28 cellular contexts compared by ENCODE assay signal in the genomic region with DNA sequence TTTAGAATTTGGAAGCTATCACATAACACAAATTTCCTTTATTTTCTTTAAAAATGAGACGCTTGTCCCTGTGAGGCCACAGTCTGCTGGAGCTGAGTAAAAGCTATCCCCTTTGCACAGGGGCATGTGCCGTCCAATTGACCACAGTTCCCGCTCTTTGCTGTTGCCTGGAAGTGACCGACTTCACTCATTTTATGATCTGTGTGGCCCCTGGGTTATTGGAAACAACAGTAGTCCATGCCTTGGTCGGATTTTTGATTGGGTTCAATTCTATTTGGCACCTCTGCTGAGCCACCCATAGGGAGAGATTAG.
"Had no signal": no experiment of that assay in that cellular context is flagged by ENCODE, and none has a peak within 500 bp of the region (broad histone marks: within the 10 kb centered on the region; RNA-seq: fewer than 3 reads in every experiment).

No MANE protein-coding gene starts in this region.

- H3K4me3 ChIP-seq: neural progenitor cell, ovary, psoas muscle, right lobe of liver, skin epidermis, smooth muscle cell, spleen, suprapubic skin, testis, tibial artery, transverse colon, upper lobe of right lung, uterus had no signal

- H3K4me1 ChIP-seq: neural progenitor cell, parathyroid adenoma, psoas muscle, right lobe of liver, suprapubic skin, tibial artery, transverse colon, upper lobe of right lung, uterus had no signal

- ATAC-seq: naive thymus-derived CD4-positive, alpha-beta T cell; natural killer cell; psoas muscle; right lobe of liver; stimulated activated memory B cell treated with anti-CD40 and anti-IgM and Interleukin-4, amounts not matched to agents 10 μg/mL and 1 μg/mL and 100 μg/mL, for 72 hours; stimulated activated naive CD8-positive, alpha-beta T cell treated with anti-CD3 and anti-CD28 coated beads, Interleukin-15, amount 100 ng/mL, for 72 hours; stimulated activated naive CD8-positive, alpha-beta T cell treated with anti-CD3 and anti-CD28 coated beads, Interleukin-15, Interleukin-2, amounts not matched to agents 100 U/mL and 50 U/mL, for 24 hours; upper lobe of right lung had no signal

- H3K9me3 ChIP-seq: ovary, psoas muscle, right lobe of liver, spleen, suprapubic skin, testis, tibial artery, transverse colon, upper lobe of right lung, uterus had no signal

- DNase-seq: naive thymus-derived CD4-positive, alpha-beta T cell; natural killer cell; occipital lobe; ovary; posterior cingulate gyrus; psoas muscle; right lobe of liver; spleen; stimulated activated CD4-positive, alpha-beta T cell treated with anti-CD3 and anti-CD28 coated beads, Interleukin-12 subunit alpha, Interleukin-12 subunit beta, amount 100 ng/mL, for 4 hours; stimulated activated CD4-positive, alpha-beta T cell treated with anti-CD3 and anti-CD28 coated beads, Interleukin-1b, Interleukin-23, amount 100 ng/mL, for 48 hours; stimulated activated CD4-positive, alpha-beta T cell treated with anti-CD3 and anti-CD28 coated beads, Interleukin-4, amount 100 ng/mL, for 1 hour; stimulated activated CD4-positive, alpha-beta T cell treated with anti-CD3 and anti-CD28 coated beads, Interleukin-4, amount 100 ng/mL, for 4 hours; stimulated activated CD8-positive, alpha-beta memory T cell treated with anti-CD3 and anti-CD28 coated beads, Interleukin-4, amount 100 ng/mL, for 48 hours; stimulated activated naive CD4-positive, alpha-beta T cell; stimulated activated naive CD8-positive, alpha-beta T cell treated with anti-CD3 and anti-CD28 coated beads, Interleukin-15, amount 100 ng/mL, for 72 hours; stimulated activated naive CD8-positive, alpha-beta T cell treated with anti-CD3 and anti-CD28 coated beads, Interleukin-15, Interleukin-2, amounts not matched to agents 100 U/mL and 50 U/mL, for 24 hours; substantia nigra; testis; tibial artery; transverse colon; upper lobe of right lung; uterus had no signal

- H3K27ac ChIP-seq: neural progenitor cell, ovary, parathyroid adenoma, psoas muscle, right lobe of liver, skin epidermis, spleen, suprapubic skin, testis, tibial artery, transverse colon, upper lobe of right lung, uterus had no signal

- H3K27me3 ChIP-seq: neural progenitor cell, ovary, right lobe of liver, spleen, suprapubic skin, testis, tibial artery, transverse colon, upper lobe of right lung, uterus had no signal

- H3K36me3 ChIP-seq: neural progenitor cell, ovary, right lobe of liver, transverse colon, uterus had no signal
